1 cellular context compared by ENCODE assay signal in the genomic region with DNA sequence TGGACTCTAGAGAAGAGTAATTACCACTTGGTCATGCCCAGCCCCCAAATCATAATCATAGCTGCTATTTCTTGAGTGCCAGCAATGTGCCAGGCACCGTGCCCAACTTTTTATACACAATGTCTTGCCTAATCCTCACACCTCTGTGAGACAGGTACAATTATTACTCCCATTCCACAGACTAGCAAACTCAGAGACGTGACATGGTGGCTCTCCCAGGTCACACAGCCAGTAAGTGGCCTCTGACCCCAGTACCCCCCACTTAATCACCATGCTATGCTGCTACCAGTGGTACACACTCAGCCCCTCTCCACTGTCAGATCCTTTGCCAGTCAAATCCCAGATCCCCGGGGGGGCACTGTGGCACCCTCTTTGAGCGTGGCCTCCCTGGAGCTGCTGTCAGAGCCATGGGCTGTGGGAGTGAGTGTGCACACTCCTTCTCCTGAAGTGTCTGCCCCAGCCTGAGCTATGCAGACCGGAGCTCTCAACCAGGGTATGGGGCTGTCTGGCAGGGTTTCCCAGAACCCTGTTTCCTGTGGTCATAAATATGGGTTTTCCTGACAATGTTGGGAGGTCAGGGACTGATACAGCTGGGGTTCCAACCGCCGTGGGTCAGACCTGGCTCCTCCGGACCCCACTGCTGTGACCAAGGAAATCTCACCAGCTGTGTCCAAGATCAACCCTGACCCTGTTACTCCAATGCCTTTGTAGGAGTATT.
TF ChIP-seq lines count a peak whose summit lies in the region.

No MANE protein-coding gene starts in this region.

TF ChIP-seq in GM23338, 12 proteins besides CTCF, POLR2A, EP300 and RAD21 (continued from another document):
- TF ChIP-seq, protein P1, sequence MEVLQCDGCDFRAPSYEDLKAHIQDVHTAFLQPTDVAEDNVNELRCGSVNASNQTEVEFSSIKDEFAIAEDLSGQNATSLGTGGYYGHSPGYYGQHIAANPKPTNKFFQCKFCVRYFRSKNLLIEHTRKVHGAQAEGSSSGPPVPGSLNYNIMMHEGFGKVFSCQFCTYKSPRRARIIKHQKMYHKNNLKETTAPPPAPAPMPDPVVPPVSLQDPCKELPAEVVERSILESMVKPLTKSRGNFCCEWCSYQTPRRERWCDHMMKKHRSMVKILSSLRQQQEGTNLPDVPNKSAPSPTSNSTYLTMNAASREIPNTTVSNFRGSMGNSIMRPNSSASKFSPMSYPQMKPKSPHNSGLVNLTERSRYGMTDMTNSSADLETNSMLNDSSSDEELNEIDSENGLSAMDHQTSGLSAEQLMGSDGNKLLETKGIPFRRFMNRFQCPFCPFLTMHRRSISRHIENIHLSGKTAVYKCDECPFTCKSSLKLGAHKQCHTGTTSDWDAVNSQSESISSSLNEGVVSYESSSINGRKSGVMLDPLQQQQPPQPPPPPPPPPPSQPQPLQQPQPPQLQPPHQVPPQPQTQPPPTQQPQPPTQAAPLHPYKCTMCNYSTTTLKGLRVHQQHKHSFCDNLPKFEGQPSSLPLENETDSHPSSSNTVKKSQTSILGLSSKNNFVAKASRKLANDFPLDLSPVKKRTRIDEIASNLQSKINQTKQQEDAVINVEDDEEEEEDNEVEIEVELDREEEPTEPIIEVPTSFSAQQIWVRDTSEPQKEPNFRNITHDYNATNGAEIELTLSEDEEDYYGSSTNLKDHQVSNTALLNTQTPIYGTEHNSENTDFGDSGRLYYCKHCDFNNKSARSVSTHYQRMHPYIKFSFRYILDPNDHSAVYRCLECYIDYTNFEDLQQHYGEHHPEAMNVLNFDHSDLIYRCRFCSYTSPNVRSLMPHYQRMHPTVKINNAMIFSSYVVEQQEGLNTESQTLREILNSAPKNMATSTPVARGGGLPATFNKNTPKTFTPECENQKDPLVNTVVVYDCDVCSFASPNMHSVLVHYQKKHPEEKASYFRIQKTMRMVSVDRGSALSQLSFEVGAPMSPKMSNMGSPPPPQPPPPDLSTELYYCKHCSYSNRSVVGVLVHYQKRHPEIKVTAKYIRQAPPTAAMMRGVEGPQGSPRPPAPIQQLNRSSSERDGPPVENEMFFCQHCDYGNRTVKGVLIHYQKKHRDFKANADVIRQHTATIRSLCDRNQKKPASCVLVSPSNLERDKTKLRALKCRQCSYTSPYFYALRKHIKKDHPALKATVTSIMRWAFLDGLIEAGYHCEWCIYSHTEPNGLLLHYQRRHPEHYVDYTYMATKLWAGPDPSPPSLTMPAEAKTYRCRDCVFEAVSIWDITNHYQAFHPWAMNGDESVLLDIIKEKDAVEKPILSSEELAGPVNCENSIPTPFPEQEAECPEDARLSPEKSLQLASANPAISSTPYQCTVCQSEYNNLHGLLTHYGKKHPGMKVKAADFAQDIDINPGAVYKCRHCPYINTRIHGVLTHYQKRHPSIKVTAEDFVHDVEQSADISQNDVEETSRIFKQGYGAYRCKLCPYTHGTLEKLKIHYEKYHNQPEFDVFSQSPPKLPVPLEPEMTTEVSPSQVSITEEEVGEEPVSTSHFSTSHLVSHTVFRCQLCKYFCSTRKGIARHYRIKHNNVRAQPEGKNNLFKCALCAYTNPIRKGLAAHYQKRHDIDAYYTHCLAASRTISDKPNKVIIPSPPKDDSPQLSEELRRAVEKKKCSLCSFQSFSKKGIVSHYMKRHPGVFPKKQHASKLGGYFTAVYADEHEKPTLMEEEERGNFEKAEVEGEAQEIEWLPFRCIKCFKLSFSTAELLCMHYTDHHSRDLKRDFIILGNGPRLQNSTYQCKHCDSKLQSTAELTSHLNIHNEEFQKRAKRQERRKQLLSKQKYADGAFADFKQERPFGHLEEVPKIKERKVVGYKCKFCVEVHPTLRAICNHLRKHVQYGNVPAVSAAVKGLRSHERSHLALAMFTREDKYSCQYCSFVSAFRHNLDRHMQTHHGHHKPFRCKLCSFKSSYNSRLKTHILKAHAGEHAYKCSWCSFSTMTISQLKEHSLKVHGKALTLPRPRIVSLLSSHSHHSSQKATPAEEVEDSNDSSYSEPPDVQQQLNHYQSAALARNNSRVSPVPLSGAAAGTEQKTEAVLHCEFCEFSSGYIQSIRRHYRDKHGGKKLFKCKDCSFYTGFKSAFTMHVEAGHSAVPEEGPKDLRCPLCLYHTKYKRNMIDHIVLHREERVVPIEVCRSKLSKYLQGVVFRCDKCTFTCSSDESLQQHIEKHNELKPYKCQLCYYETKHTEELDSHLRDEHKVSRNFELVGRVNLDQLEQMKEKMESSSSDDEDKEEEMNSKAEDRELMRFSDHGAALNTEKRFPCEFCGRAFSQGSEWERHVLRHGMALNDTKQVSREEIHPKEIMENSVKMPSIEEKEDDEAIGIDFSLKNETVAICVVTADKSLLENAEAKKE (CRISPR knock-in tag; IDR thresholded peaks at IDR 0.05), result no peak
- TF ChIP-seq STAT1 (IDR thresholded peaks at IDR 0.05; ENCODE audit: unreplicated experiment) (no peak), EZH2 (IDR thresholded peaks at IDR 0.05; ENCODE audit: low read depth, unreplicated experiment) (no peak), ZNF114 (CRISPR knock-in tag; IDR thresholded peaks at IDR 0.05) (no peak), JUNB (IDR thresholded peaks at IDR 0.05; ENCODE audit: unreplicated experiment) (no peak), REST (IDR thresholded peaks at IDR 0.05; ENCODE audit: unreplicated experiment) (no peak), ZNF331 (CRISPR knock-in tag; IDR thresholded peaks at IDR 0.05; ENCODE audit: low read depth) (no peak), EZH2phosphoT487 (IDR thresholded peaks at IDR 0.05; ENCODE audit: unreplicated experiment) (no peak), ETS1 (IDR thresholded peaks at IDR 0.05) (no peak)
TF ChIP-seq in GM23338: peak in this region for 0.
